33 cellular contexts compared by ENCODE assay signal in genomic region chr1:42231253-42231652, GRCh38.
"Had no signal": no experiment of that assay in that cellular context is flagged by ENCODE, and none has a peak within 500 bp of the region (broad histone marks: within the 10 kb centered on the region; RNA-seq: fewer than 3 reads in every experiment).

No MANE protein-coding gene starts in this region.

- H3K9me3 ChIP-seq: body of pancreas, esophagus muscularis mucosa, gastrocnemius medialis had no signal

- H3K27ac Mint-ChIP-seq: activated B cell treated with CpG ODN at 0.5 μM for 24 hours; activated CD8-positive, alpha-beta T cell treated with anti-CD3 and anti-CD28 coated beads for 36 hours; activated naive CD8-positive, alpha-beta T cell; activated T-helper 17 cell treated with anti-CD3 and anti-CD28 coated beads, Interleukin-2, amount 50 U/mL, for 72 hours; effector memory CD8-positive, alpha-beta T cell; T-helper 17 cell; T-helper 2 cell treated with Interferon-gamma antibody and Interleukin-4, amounts not matched to agents 5 μg/mL and 100 μg/mL, for 36 hours had no signal

- ATAC-seq: activated CD4-positive, CD25-positive, alpha-beta regulatory T cell treated with anti-CD3 and anti-CD28 coated beads, Interleukin-2, amount 50 U/mL, for 24 hours; activated CD8-positive, alpha-beta T cell treated with anti-CD3 and anti-CD28 coated beads for 36 hours; activated T-cell treated with anti-CD3 and anti-CD28 coated beads, Interleukin-2, amount 50 U/mL, for 4 hours; activated T-helper 17 cell treated with anti-CD3 and anti-CD28 coated beads, Interleukin-2, amount 50 U/mL, for 72 hours; body of pancreas; effector memory CD8-positive, alpha-beta T cell; foreskin keratinocyte; gastrocnemius medialis; heart left ventricle; T-helper 17 cell had no signal

- H3K27me3 ChIP-seq: body of pancreas, esophagus muscularis mucosa, foreskin keratinocyte, gastrocnemius medialis, heart left ventricle had no signal

- H3K36me3 ChIP-seq: gastrocnemius medialis had no signal

- H3K27ac ChIP-seq: body of pancreas, esophagus muscularis mucosa, foreskin keratinocyte, gastrocnemius medialis, heart left ventricle, WERI-Rb-1 had no signal

- H3K9me3 Mint-ChIP-seq: activated B cell treated with CpG ODN at 0.5 μM for 24 hours; activated T-cell treated with anti-CD3 and anti-CD28 coated beads, Interleukin-2, amount 50 U/mL, for 4 hours; activated T-helper 17 cell treated with anti-CD3 and anti-CD28 coated beads, Interleukin-2, amount 50 U/mL, for 72 hours; effector memory CD8-positive, alpha-beta T cell had no signal

- FAIRE-seq: colon had no signal

- H3K4me1 ChIP-seq: body of pancreas had no signal

- H3K27me3 Mint-ChIP-seq: activated B cell treated with CpG ODN at 0.5 μM for 24 hours; activated CD8-positive, alpha-beta T cell treated with anti-CD3 and anti-CD28 coated beads for 36 hours; activated naive CD8-positive, alpha-beta T cell; activated T-helper 17 cell treated with anti-CD3 and anti-CD28 coated beads, Interleukin-2, amount 50 U/mL, for 72 hours; effector memory CD8-positive, alpha-beta T cell; T-helper 17 cell had no signal

- H3K4me3 Mint-ChIP-seq: activated B cell treated with CpG ODN at 0.5 μM for 24 hours; activated CD8-positive, alpha-beta T cell treated with anti-CD3 and anti-CD28 coated beads for 36 hours; activated naive CD8-positive, alpha-beta T cell; activated T-cell treated with anti-CD3 and anti-CD28 coated beads, Interleukin-2, amount 50 U/mL, for 4 hours; activated T-helper 17 cell treated with anti-CD3 and anti-CD28 coated beads, Interleukin-2, amount 50 U/mL, for 72 hours; effector memory CD8-positive, alpha-beta T cell; T-helper 17 cell; T-helper 2 cell treated with Interferon-gamma antibody and Interleukin-4, amounts not matched to agents 5 μg/mL and 100 μg/mL, for 36 hours had no signal

- DNase-seq: activated B cell treated with CpG ODN at 0.5 μM for 24 hours; activated CD4-positive, alpha-beta T cell treated with anti-CD3 and anti-CD28 coated beads for 48 hours; activated CD4-positive, alpha-beta T cell treated with anti-CD3 and anti-CD28 coated beads, Interleukin-2, amount 50 U/mL, for 1 hour; activated CD4-positive, alpha-beta T cell treated with anti-CD3 and anti-CD28 coated beads, Interleukin-2, amount 50 U/mL, for 48 hours; activated CD8-positive, alpha-beta memory T cell treated with anti-CD3 and anti-CD28 coated beads for 24 hours; activated CD8-positive, alpha-beta T cell treated with anti-CD3 and anti-CD28 coated beads for 36 hours; activated effector memory CD4-positive, alpha-beta T cell treated with Interleukin-2 at 50 U/mL for 16 hours; activated gamma-delta T cell treated with Interleukin-2 at 50 U/mL for 16 hours; activated naive CD4-positive, alpha-beta T cell treated with anti-CD3 and anti-CD28 coated beads, Interleukin-2, amount 50 U/mL, for 16 hours; activated naive CD4-positive, alpha-beta T cell treated with Interleukin-2 at 50 U/mL for 16 hours; activated T-cell treated with anti-CD3 and anti-CD28 coated beads, Interleukin-2, amount 50 U/mL, for 4 hours; amniotic stem cell; anterior cingulate cortex; body of pancreas; caudate nucleus; cortex of kidney; dermis blood vessel endothelial cell; effector CD4-positive, alpha-beta T cell; effector memory CD8-positive, alpha-beta T cell; erythroblast; foreskin keratinocyte; gastrocnemius medialis; glutamatergic neuron; heart left ventricle; T-helper 17 cell; T1000; WERI-Rb-1 had no signal

- H3K4me3 ChIP-seq: body of pancreas, esophagus muscularis mucosa, gastrocnemius medialis, heart left ventricle had no signal
